In the genomic region with DNA sequence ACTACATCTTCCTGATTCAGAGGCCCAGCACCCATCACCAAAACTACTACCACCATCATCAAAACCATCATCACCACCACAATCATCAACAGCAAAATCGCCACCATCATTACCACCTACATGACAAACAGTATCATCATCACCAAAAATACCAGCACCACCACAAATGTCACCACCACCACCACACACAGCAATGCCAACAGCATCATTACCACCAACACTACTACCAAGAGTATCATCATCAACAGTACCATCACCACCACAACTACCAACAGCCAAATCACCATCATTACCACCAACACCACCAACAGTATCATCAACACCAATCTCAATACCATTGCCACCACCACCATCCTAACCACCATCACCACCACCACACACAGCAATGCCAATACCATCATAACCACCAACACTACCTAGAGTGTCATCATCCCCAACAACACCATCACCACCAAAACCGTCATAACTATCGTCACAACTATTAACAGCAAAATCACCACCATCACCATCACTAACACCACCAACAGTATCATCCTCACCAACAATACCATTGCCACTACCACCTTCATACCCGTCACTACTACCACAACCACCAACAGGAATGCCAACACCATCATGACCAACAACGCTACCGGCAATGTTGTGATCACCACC, we compare ENCODE assay signal across 23 cellular contexts.
"Had no signal": no experiment of that assay in that cellular context is flagged by ENCODE, and none has a peak within 500 bp of the region (broad histone marks: within the 10 kb centered on the region; RNA-seq: fewer than 3 reads in every experiment).

No MANE protein-coding gene starts in this region.

- H3K79me2 ChIP-seq: hepatocyte, parathyroid adenoma had no signal

- H3K4me1 ChIP-seq: left ventricle myocardium inferior, parathyroid adenoma, psoas muscle, right atrium auricular region, spleen, tibial nerve had no signal

- ATAC-seq: heart right ventricle; natural killer cell; psoas muscle; sciatic nerve; stimulated activated effector memory CD8-positive, alpha-beta T cell treated with anti-CD3 and anti-CD28 coated beads, Interleukin-12 subunit alpha, Interleukin-12 subunit beta, amount 100 ng/mL, for 72 hours had no signal

- FAIRE-seq: small intestine had no signal

- H3K36me3 ChIP-seq: heart right ventricle, left ventricle myocardium inferior, neural progenitor cell, neutrophil, right atrium auricular region, spleen, tibial nerve had no signal

- H3K27me3 ChIP-seq: hepatocyte, neural progenitor cell, right atrium auricular region, tibial nerve had no signal

- H3K9ac ChIP-seq: neural progenitor cell, parathyroid adenoma had no signal

- H3K9me3 ChIP-seq: heart right ventricle, left ventricle myocardium inferior, neutrophil, psoas muscle, right atrium auricular region, spleen, tibial nerve had no signal

- H3K4me2 ChIP-seq: hepatocyte, neural progenitor cell had no signal

- DNase-seq: heart right ventricle; islet precursor cell; left ventricle myocardium inferior; mesendoderm; naive B cell; natural killer cell; nephron progenitor cell; occipital lobe; psoas muscle; small intestine; spleen; stimulated activated CD4-positive, alpha-beta T cell treated with anti-CD3 and anti-CD28 coated beads, Interleukin-4, amount 100 ng/mL, for 24 hours; stimulated activated naive CD4-positive, alpha-beta T cell; substantia nigra had no signal

- H3K4me3 ChIP-seq: heart right ventricle, hepatocyte, left ventricle myocardium inferior, lung, neural progenitor cell, psoas muscle, right atrium auricular region, spleen, tibial nerve had no signal

- H3K27ac ChIP-seq: heart right ventricle, hepatocyte, left ventricle myocardium inferior, neural progenitor cell, neutrophil, parathyroid adenoma, psoas muscle, right atrium auricular region, spleen, tibial nerve had no signal

- H2AFZ ChIP-seq: hepatocyte, neural progenitor cell, parathyroid adenoma had no signal
